ENCODE assay signal across 13 cellular contexts in genomic region chr13:85896516-85897450, GRCh38.
DNase-seq lines count a peak whose midpoint lies in the region; ATAC-seq and TF ChIP-seq lines count a peak whose summit lies in the region.
"Had no signal": no experiment of that assay in that cellular context is flagged by ENCODE, and none has a peak within 500 bp of the region (broad histone marks: within the 10 kb centered on the region; RNA-seq: fewer than 3 reads in every experiment).

No MANE protein-coding gene starts in this region.

- H3K27ac ChIP-seq in A673 (ENCODE audit: low read depth, low read length, poor library complexity, severe bottlenecking): no peak overlapping the region
- H3K27ac ChIP-seq in RWPE1: no peak overlapping the region
- H3K27ac ChIP-seq: cardiac muscle cell, pancreas had no signal

- TF ChIP-seq CTCF in A673 (conservative IDR thresholded peaks at IDR 0.05; ENCODE audit: low read depth, low read length) (peak; percentile 49), RWPE1 (conservative IDR thresholded peaks at IDR 0.05; ENCODE audit: low read depth) (no peak)

- H3K27me3 ChIP-seq in A673 (replicated peaks; ENCODE audit: insufficient read depth, low read depth, low read length, poor library complexity) (no peaks in the 10 kb centered on the region), H7 (ENCODE audit: control insufficient read depth, insufficient read depth, low read length) (no peaks in the 10 kb centered on the region)
- H3K27me3 ChIP-seq: cardiac muscle cell, pancreas had no signal

- no TSS peak for BruUV-seq in A673 (replicated peaks; lab: Mats Ljungman, UMichigan)

- CTCF ChIA-PET in A673 (lab: Charles Lee): no interaction called here
- CTCF ChIA-PET in RWPE1 (lab: Yijun Ruan, JAX): interaction anchor here (0.8 kb wide), 1 partner anchor 71 kb away, joined by 3 read pairs; no protein-coding TSS in a partner anchor

- H3K4me3 ChIP-seq in A673 (ENCODE audit: low read depth, low read length, poor library complexity, severe bottlenecking) (no peak overlapping the region), H7 (ENCODE audit: insufficient read depth, low read depth, low read length) (no peak overlapping the region)
- H3K4me3 ChIP-seq: cardiac muscle cell, pancreas had no signal

- POLR2A ChIA-PET in A673 (lab: Charles Lee; ENCODE audit: low non-redundant PET) (no interaction called here), RWPE1 (lab: Yijun Ruan, JAX; ENCODE audit: low non-redundant PET) (no interaction called here)

- H3K36me3 ChIP-seq in A673 (ENCODE audit: insufficient read depth, low read length, poor library complexity, severe bottlenecking) (no peaks in the 10 kb centered on the region), H7 (replicated peaks; ENCODE audit: control insufficient read depth, insufficient read depth, low read length) (no peaks in the 10 kb centered on the region)
- H3K36me3 ChIP-seq: cardiac muscle cell, pancreas had no signal

- no peaks in the 10 kb centered on the region for H3K4me1 ChIP-seq in A673 (ENCODE audit: insufficient read depth, low read length, poor library complexity, severe bottlenecking)
- H3K4me1 ChIP-seq: pancreas had no signal

- intact Hi-C loops in A673 (cut with micrococcal nuclease; ENCODE audit: unreplicated experiment): no loop called here

- ATAC-seq in GM18517 (IDR thresholded peaks at IDR 0.05; ENCODE audit: unreplicated experiment): no peak
- ATAC-seq: activated CD4-positive, CD25-positive, alpha-beta regulatory T cell treated with anti-CD3 and anti-CD28 coated beads, Interleukin-2, amount 50 U/mL, for 24 hours; left colon; pancreas had no signal

- peak; percentile 27 for DNase-seq in A673 (ENCODE audit: low spot score)
- peak; percentile 3 for DNase-seq in H7
- DNase-seq in RWPE1 (ENCODE audit: low spot score): peak; percentile 21
- DNase-seq in iPS DF 19.7 (ENCODE audit: low read depth, low spot score): peak; percentile 3
- DNase-seq in NCI-H345 (lab: John Stamatoyannopoulos, UW): no peak
- no peak for DNase-seq in nucleus accumbens (lab: John Stamatoyannopoulos, UW)
- DNase-seq in CD1c-positive myeloid dendritic cell (ENCODE audit: extremely low spot score): no peak
- DNase-seq: left colon, NCI-H1694, pancreas had no signal

- no peaks in the 10 kb centered on the region for H3K9me3 ChIP-seq in A673 (ENCODE audit: low read depth, low read length, poor library complexity, severe bottlenecking)
- H3K9me3 ChIP-seq: pancreas had no signal

Comparison
In these comparisons a context has a peak if more than half of its experiments do, and no peak if none do; other contexts are left out.
1. DNase-seq: peak in A673 (single experiment), H7 (single experiment), RWPE1 (single experiment) and iPS DF 19.7 (single experiment); none in NCI-H345 (single experiment), nucleus accumbens (0 of 56) and CD1c-positive myeloid dendritic cell (single experiment).